ENCODE assay signal across 8 cellular contexts in the genomic region with DNA sequence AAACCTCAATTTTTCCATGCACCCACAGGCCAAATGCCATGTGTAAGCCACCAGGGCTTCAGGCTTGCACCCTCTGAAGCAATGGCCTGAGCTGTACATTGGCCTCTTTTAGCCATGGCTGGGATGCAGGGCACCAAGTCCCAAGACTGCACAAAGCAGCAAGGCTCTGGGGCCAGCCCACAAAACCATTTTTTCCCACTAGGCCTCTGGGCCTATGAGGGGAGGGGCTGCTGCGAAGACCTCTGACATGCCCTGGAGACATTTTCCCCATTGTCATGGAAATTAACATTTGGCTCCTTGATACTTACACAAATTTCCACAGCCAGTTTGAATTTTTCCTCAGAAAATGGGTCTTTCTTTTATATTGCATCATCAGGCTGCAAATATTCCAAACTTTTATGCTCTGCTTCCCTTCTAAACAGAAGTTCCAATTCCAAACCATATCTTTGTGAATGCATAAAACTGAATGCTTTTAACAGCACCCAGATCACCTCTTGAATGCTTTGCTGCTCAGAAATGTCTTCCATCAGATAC.
"Had no signal": no experiment of that assay in that cellular context is flagged by ENCODE, and none has a peak within 500 bp of the region (broad histone marks: within the 10 kb centered on the region; RNA-seq: fewer than 3 reads in every experiment).

No MANE protein-coding gene starts in this region.

- FAIRE-seq: HTR-8/SVneo had no signal

- H3K9ac ChIP-seq: GM23248, KMS-11 had no signal

- H3K27ac ChIP-seq: GM23248, KMS-11 had no signal

- H3K4me2 ChIP-seq: KMS-11 had no signal

- H2AFZ ChIP-seq: GM23248 had no signal

- H3K4me1 ChIP-seq: HAP-1 had no signal

- ATAC-seq: HCT116 had no signal

- H3K36me3 ChIP-seq: HAP-1 had no signal

- DNase-seq: GM23248, GOT3, H7, KBM-7 had no signal

- H3K4me3 ChIP-seq: GM23248, HAP-1 had no signal
